Comparison of ENCODE assay signal across 14 cellular contexts in the genomic region with DNA sequence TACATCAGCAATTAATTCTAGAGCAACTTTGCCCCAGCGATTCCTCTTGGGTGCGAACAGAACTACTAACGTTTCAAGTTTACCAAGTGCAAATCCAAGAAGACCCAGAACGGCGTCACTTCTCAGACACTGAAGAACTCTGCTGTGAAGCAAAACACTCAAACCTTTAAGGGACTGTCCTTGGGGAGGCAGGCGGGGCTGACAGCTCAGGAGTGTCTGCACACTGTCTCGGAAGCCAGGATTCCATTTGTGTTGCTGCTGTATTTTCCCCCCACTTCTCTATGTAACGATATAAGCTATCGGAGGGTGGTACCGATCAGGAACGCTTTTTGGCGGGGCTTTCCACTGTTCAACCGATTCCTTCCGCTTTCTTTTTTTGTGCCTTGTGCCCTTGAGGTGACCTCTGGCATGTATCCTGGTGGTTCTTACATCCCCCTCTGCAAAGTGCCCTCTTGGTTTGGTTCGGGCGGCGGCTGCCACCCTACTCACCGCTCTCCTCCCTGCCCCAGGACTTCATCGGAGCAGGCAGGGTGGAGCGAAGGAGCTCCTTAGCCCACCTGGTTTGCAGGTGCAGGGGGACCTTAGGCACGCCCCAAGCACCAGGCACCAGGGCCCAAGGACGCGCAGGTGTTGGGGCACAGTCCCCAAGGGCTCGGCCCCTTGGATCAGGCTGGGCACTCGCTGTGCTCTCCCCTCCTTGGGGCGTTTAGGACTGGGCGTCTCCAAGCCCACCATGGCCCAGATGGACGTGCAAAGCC.
"Had no signal": no experiment of that assay in that cellular context is flagged by ENCODE, and none has a peak within 500 bp of the region (broad histone marks: within the 10 kb centered on the region; RNA-seq: fewer than 3 reads in every experiment).

No MANE protein-coding gene starts in this region.

- ATAC-seq: stimulated activated naive B cell treated with anti-CD40 and anti-IgM and Interleukin-4, amounts not matched to agents 10 μg/mL and 1 μg/mL and 100 μg/mL, for 72 hours had no signal

- DNase-seq: activated CD4-positive, alpha-beta T cell treated with anti-CD3 and anti-CD28 coated beads, Interleukin-2, amount 10 ng/mL, durations not matched to agents 24 days and 14 days; activated CD4-positive, CD25-positive, alpha-beta regulatory T cell; activated CD8-positive, alpha-beta memory T cell treated with anti-CD3 and anti-CD28 coated beads for 24 hours; activated naive CD8-positive, alpha-beta T cell treated with anti-CD3 and anti-CD28 coated beads, Interleukin-2, amount 10 ng/mL, durations not matched to agents 7 days and 5 days; foreskin fibroblast; immature natural killer cell; mesendoderm; nephron progenitor cell; retina; stimulated activated CD4-positive, alpha-beta T cell treated with anti-CD3 and anti-CD28 coated beads, Interleukin-15, amount 100 ng/mL, for 24 hours; stimulated activated CD4-positive, alpha-beta T cell treated with anti-CD3 and anti-CD28 coated beads, Interleukin-4, amount 100 ng/mL, for 1 hour; stimulated activated naive B cell treated with anti-CD40 and anti-IgM and Interleukin-4, amounts not matched to agents 10 μg/mL and 1 μg/mL and 100 μg/mL, for 72 hours; substantia nigra had no signal

- H3K4me3 ChIP-seq: coronary artery had no signal
